In the genomic region with DNA sequence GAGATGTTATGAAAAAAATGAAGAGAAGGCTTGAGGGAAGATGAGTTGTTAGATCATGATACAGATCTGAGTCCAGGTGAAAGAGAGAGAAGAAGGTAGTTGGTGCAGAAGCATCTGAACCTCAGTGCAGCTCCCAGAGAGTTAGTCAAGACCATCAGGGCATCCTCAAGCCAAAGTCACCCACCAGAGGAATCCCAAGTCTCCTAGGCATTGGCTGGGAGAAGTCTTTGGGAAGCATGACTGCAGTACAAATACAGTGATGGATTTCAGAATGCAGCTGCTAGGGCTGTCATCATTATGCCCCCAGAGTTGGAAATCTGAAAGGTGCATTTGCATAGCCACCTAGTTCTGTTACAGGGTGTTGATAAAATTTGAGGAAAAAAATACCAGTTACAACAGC, we compare ENCODE assay signal across 38 cellular contexts.
"Had no signal": no experiment of that assay in that cellular context is flagged by ENCODE, and none has a peak within 500 bp of the region (broad histone marks: within the 10 kb centered on the region; RNA-seq: fewer than 3 reads in every experiment).

No MANE protein-coding gene starts in this region.

- H3K27me3 ChIP-seq: adrenal gland, ascending aorta, body of pancreas, brain microvascular endothelial cell, breast epithelium had no signal

- H3K9me3 Mint-ChIP-seq: activated naive CD4-positive, alpha-beta T cell treated with anti-CD3 and anti-CD28 coated beads, Interleukin-2, amount 10 ng/mL, durations not matched to agents 7 days and 5 days; activated naive CD8-positive, alpha-beta T cell treated with anti-CD3 and anti-CD28 coated beads, Interleukin-2, amount 10 ng/mL, durations not matched to agents 7 days and 5 days; activated naive CD8-positive, alpha-beta T cell treated with anti-CD3 and anti-CD28 coated beads, Interleukin-2, amount 50 U/mL, for 24 hours; activated T-helper 1 cell treated with anti-CD3 and anti-CD28 coated beads, Interleukin-12 subunit alpha, Interleukin-12 subunit beta, Interleukin-2, Interleukin-4 antibody, amounts not matched to agents 30 ng/mL and 10 ng/mL and 1 ng/mL, durations not matched to agents 14 hours and 24 hours and 36 hours; activated T-helper 2 cell treated with anti-CD3 and anti-CD28 coated beads, Interferon-gamma antibody, Interleukin-2, Interleukin-4, amounts not matched to agents 10 μg/mL and 5 μg/mL and 100 μg/mL, durations not matched to agents 14 hours and 24 hours and 36 hours; central memory CD8-positive, alpha-beta T cell had no signal

- H3K36me3 Mint-ChIP-seq: activated naive CD4-positive, alpha-beta T cell treated with anti-CD3 and anti-CD28 coated beads, Interleukin-2, amount 10 ng/mL, durations not matched to agents 7 days and 5 days; activated naive CD4-positive, alpha-beta T cell treated with anti-CD3 and anti-CD28 coated beads, Interleukin-2, amount 50 U/mL, for 24 hours; activated naive CD4-positive, alpha-beta T cell treated with anti-CD3 and anti-CD28 coated beads, Interleukin-2, amount 50 U/mL, for 72 hours; activated naive CD8-positive, alpha-beta T cell; activated naive CD8-positive, alpha-beta T cell treated with anti-CD3 and anti-CD28 coated beads for 36 hours; activated naive CD8-positive, alpha-beta T cell treated with anti-CD3 and anti-CD28 coated beads, Interleukin-2, amount 10 ng/mL, durations not matched to agents 7 days and 5 days; brain had no signal

- H3K4me1 Mint-ChIP-seq: activated naive CD4-positive, alpha-beta T cell treated with anti-CD3 and anti-CD28 coated beads, Interleukin-2, amount 10 ng/mL, durations not matched to agents 7 days and 5 days; activated naive CD4-positive, alpha-beta T cell treated with anti-CD3 and anti-CD28 coated beads, Interleukin-2, amount 50 U/mL, for 24 hours; activated naive CD8-positive, alpha-beta T cell treated with anti-CD3 and anti-CD28 coated beads for 36 hours; activated naive CD8-positive, alpha-beta T cell treated with anti-CD3 and anti-CD28 coated beads, Interleukin-2, amount 10 ng/mL, durations not matched to agents 7 days and 5 days; activated naive CD8-positive, alpha-beta T cell treated with anti-CD3 and anti-CD28 coated beads, Interleukin-2, amount 50 U/mL, for 24 hours; activated T-helper 17 cell treated with anti-CD3 and anti-CD28 coated beads, Interleukin-2, amount 50 U/mL, for 72 hours; brain; central memory CD8-positive, alpha-beta T cell had no signal

- H3K27ac ChIP-seq: adrenal gland, ascending aorta, body of pancreas, brain microvascular endothelial cell, breast epithelium, cardiac muscle cell had no signal

- H3K4me1 ChIP-seq: adrenal gland, ascending aorta, body of pancreas, breast epithelium had no signal

- H3K4me3 Mint-ChIP-seq: activated naive CD4-positive, alpha-beta T cell treated with anti-CD3 and anti-CD28 coated beads for 36 hours; activated naive CD4-positive, alpha-beta T cell treated with anti-CD3 and anti-CD28 coated beads, Interleukin-2, amount 10 ng/mL, durations not matched to agents 7 days and 5 days; activated naive CD4-positive, alpha-beta T cell treated with anti-CD3 and anti-CD28 coated beads, Interleukin-2, amount 50 U/mL, for 24 hours; activated naive CD8-positive, alpha-beta T cell; activated naive CD8-positive, alpha-beta T cell treated with anti-CD3 and anti-CD28 coated beads for 36 hours; activated naive CD8-positive, alpha-beta T cell treated with anti-CD3 and anti-CD28 coated beads, Interleukin-2, amount 10 ng/mL, durations not matched to agents 7 days and 5 days; activated naive CD8-positive, alpha-beta T cell treated with anti-CD3 and anti-CD28 coated beads, Interleukin-2, amount 50 U/mL, for 24 hours; activated T-cell treated with anti-CD3 and anti-CD28 coated beads, Interleukin-2, amount 50 U/mL, for 24 hours; activated T-cell treated with anti-CD3 and anti-CD28 coated beads, Interleukin-2, amount 50 U/mL, for 4 hours; activated T-cell treated with anti-CD3 and anti-CD28 coated beads, Interleukin-2, amount 50 U/mL, for 72 hours; activated T-helper 1 cell treated with anti-CD3 and anti-CD28 coated beads, Interleukin-12 subunit alpha, Interleukin-12 subunit beta, Interleukin-2, Interleukin-4 antibody, amounts not matched to agents 30 ng/mL and 10 ng/mL and 1 ng/mL, durations not matched to agents 14 hours and 24 hours and 36 hours; activated T-helper 17 cell treated with anti-CD3 and anti-CD28 coated beads, Interleukin-2, amount 50 U/mL, for 72 hours; brain; central memory CD8-positive, alpha-beta T cell had no signal

- DNase-seq: activated effector memory CD4-positive, alpha-beta T cell treated with anti-CD3 and anti-CD28 coated beads, Interleukin-2, amount 50 U/mL, for 16 hours; activated effector memory CD4-positive, alpha-beta T cell treated with Interleukin-2 at 50 U/mL for 16 hours; activated gamma-delta T cell; activated gamma-delta T cell treated with Interleukin-2 at 50 U/mL for 16 hours; activated naive CD4-positive, alpha-beta T cell; activated naive CD4-positive, alpha-beta T cell treated with anti-CD3 and anti-CD28 coated beads for 36 hours; activated naive CD4-positive, alpha-beta T cell treated with anti-CD3 and anti-CD28 coated beads, Interleukin-2, amount 10 ng/mL, durations not matched to agents 7 days and 5 days; activated naive CD4-positive, alpha-beta T cell treated with anti-CD3 and anti-CD28 coated beads, Interleukin-2, amount 50 U/mL, for 16 hours; activated naive CD4-positive, alpha-beta T cell treated with Interleukin-2 at 50 U/mL for 16 hours; activated naive CD8-positive, alpha-beta T cell treated with anti-CD3 and anti-CD28 coated beads for 36 hours; activated naive CD8-positive, alpha-beta T cell treated with anti-CD3 and anti-CD28 coated beads, Interleukin-2, amount 10 ng/mL, durations not matched to agents 7 days and 5 days; activated naive CD8-positive, alpha-beta T cell treated with anti-CD3 and anti-CD28 coated beads, Interleukin-2, amount 50 U/mL, for 24 hours; activated T-cell treated with anti-CD3 and anti-CD28 coated beads for 4 hours; activated T-cell treated with anti-CD3 and anti-CD28 coated beads, Interleukin-2, amount 50 U/mL, for 1 hour; activated T-cell treated with anti-CD3 and anti-CD28 coated beads, Interleukin-2, amount 50 U/mL, for 24 hours; activated T-cell treated with anti-CD3 and anti-CD28 coated beads, Interleukin-2, amount 50 U/mL, for 4 hours; activated T-cell treated with anti-CD3 and anti-CD28 coated beads, Interleukin-2, amount 50 U/mL, for 48 hours; activated T-cell treated with anti-CD3 and anti-CD28 coated beads, Interleukin-2, amount 50 U/mL, for 72 hours; adrenal gland; amniotic stem cell; amygdala; anterior cingulate cortex; body of pancreas; brain microvascular endothelial cell; caudate nucleus; central memory CD4-positive, alpha-beta T cell; cerebellar nuclear complex had no signal

- H3K4me3 ChIP-seq: adrenal gland, ascending aorta, body of pancreas, breast epithelium, cardiac muscle cell had no signal

- H3K27ac Mint-ChIP-seq: activated naive CD4-positive, alpha-beta T cell treated with anti-CD3 and anti-CD28 coated beads for 36 hours; activated naive CD4-positive, alpha-beta T cell treated with anti-CD3 and anti-CD28 coated beads, Interleukin-2, amount 10 ng/mL, durations not matched to agents 7 days and 5 days; activated naive CD4-positive, alpha-beta T cell treated with anti-CD3 and anti-CD28 coated beads, Interleukin-2, amount 50 U/mL, for 24 hours; activated naive CD4-positive, alpha-beta T cell treated with anti-CD3 and anti-CD28 coated beads, Interleukin-2, amount 50 U/mL, for 72 hours; activated naive CD8-positive, alpha-beta T cell; activated naive CD8-positive, alpha-beta T cell treated with anti-CD3 and anti-CD28 coated beads for 36 hours; activated naive CD8-positive, alpha-beta T cell treated with anti-CD3 and anti-CD28 coated beads, Interleukin-2, amount 10 ng/mL, durations not matched to agents 7 days and 5 days; activated naive CD8-positive, alpha-beta T cell treated with anti-CD3 and anti-CD28 coated beads, Interleukin-2, amount 50 U/mL, for 24 hours; activated T-cell treated with anti-CD3 and anti-CD28 coated beads, Interleukin-2, amount 50 U/mL, for 24 hours; activated T-cell treated with anti-CD3 and anti-CD28 coated beads, Interleukin-2, amount 50 U/mL, for 72 hours; activated T-helper 1 cell treated with anti-CD3 and anti-CD28 coated beads, Interleukin-12 subunit alpha, Interleukin-12 subunit beta, Interleukin-2, Interleukin-4 antibody, amounts not matched to agents 30 ng/mL and 10 ng/mL and 1 ng/mL, durations not matched to agents 14 hours and 24 hours and 36 hours; activated T-helper 17 cell treated with anti-CD3 and anti-CD28 coated beads, Interleukin-2, amount 50 U/mL, for 72 hours; activated T-helper 2 cell treated with anti-CD3 and anti-CD28 coated beads, Interferon-gamma antibody, Interleukin-2, Interleukin-4, amounts not matched to agents 10 μg/mL and 5 μg/mL and 100 μg/mL, durations not matched to agents 14 hours and 24 hours and 36 hours; brain had no signal

- H3K36me3 ChIP-seq: adrenal gland, ascending aorta, brain microvascular endothelial cell, breast epithelium, cardiac muscle cell had no signal

- ATAC-seq: activated naive CD4-positive, alpha-beta T cell treated with anti-CD3 and anti-CD28 coated beads, Interleukin-2, amount 50 U/mL, for 72 hours; activated naive CD8-positive, alpha-beta T cell treated with anti-CD3 and anti-CD28 coated beads, Interleukin-2, amount 50 U/mL, for 24 hours; activated T-cell treated with anti-CD3 and anti-CD28 coated beads, Interleukin-2, amount 50 U/mL, for 4 hours; activated T-cell treated with anti-CD3 and anti-CD28 coated beads, Interleukin-2, amount 50 U/mL, for 72 hours; activated T-helper 17 cell treated with anti-CD3 and anti-CD28 coated beads, Interleukin-2, amount 50 U/mL, for 72 hours; body of pancreas had no signal

- H3K9me3 ChIP-seq: adrenal gland, ascending aorta, body of pancreas, breast epithelium had no signal
